ENCODE assay signal across 5 cellular contexts in the genomic region with DNA sequence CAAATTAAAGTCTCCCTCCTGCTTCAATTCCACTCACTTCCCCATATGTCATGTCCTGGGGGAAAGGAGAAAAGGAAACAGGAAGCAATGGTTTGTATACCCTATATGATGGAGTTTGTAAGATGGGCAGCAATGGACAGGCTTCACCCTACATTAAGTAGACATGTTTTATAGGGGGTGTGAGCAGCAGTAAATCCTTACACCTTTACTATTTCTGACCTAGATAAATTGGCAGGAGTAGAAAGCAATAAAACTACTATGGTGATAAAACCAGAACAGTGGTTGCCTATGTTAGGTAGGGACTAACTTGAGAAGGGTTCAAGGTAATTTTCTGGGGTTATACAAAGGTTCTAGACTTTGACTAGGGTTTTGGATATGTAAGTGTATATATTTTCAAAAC.
"Had no signal": no experiment of that assay in that cellular context is flagged by ENCODE, and none has a peak within 500 bp of the region (broad histone marks: within the 10 kb centered on the region; RNA-seq: fewer than 3 reads in every experiment).

No MANE protein-coding gene starts in this region.

- DNase-seq: H9, HCEC 1CT, IMR-90 had no signal

- ATAC-seq: GM23338, K562 had no signal

- H3K4me3 ChIP-seq: GM23338, K562 had no signal
